In the genomic region with DNA sequence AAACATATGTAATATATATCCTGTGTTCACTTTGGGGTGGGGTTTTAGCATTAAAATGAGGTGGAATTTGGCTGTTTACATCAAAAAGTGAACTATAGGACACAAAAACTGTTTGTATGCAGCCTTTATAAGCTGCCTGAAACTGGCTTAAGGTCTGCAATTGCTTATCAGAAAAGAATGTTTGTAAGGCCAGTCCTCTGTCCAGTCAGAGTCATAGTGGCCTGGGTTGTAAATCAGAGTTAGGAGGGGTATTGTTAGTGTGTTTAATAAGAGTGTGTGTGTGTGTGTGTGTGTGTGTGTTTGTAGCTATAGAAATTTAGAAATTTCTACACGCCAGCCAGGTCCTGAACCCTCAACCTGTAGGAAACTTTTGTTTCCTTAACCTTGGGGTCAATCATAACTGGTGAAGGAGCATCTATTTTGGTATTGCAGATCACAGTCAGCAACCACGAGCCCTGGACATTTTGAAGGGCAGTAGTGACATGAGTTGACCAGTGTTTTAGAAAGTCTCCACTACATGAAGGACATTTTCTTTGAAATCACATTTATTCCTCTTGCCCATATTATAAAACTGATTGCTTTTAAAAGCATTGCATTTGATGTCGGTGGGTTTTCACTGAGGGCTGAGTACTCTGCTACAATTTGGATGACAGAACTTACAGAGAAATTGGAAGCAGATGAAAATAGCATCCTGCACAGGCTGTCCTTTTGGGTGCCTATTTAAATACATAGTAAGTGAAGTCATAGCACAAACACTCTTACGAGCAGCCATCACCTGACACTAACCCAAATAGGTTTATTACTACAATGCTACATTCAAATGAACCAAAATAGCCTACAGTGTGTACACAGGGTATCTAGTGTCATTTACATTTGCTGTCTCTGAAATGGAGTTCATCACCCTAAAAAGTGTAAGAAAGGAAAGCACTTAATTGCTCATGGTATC, we compare ENCODE assay signal across 18 cellular contexts. TPM values are rescaled to one million over a fixed set of nuclear protein-coding genes. Genes with fewer than 3 reads are reported as not detected.
DNase-seq lines count a peak whose midpoint lies in the region; ATAC-seq and TF ChIP-seq lines count a peak whose summit lies in the region.
"Had no signal": no experiment of that assay in that cellular context is flagged by ENCODE, and none has a peak within 500 bp of the region (broad histone marks: within the 10 kb centered on the region; RNA-seq: fewer than 3 reads in every experiment).

No MANE protein-coding gene starts in this region.

- 43 to 48% (median 46%) methylated on average over 4 of the region's 4 CpGs for WGBS in heart left ventricle, 4 donors

- H3K36me3 ChIP-seq in heart left ventricle (no peaks in the 10 kb centered on the region), gastrocnemius medialis (no peaks in the 10 kb centered on the region)
- H3K36me3 ChIP-seq: thyroid gland had no signal

- H3K9me3 Mint-ChIP-seq in endothelial cell (ENCODE audit: unreplicated experiment): no peaks in the 10 kb centered on the region

- ATAC-seq in heart left ventricle: peak; percentile 91 to 95 (median 93)
- ATAC-seq in gastrocnemius medialis: peak; percentile 93 to 97
- no peak for ATAC-seq in GM18861 (IDR thresholded peaks at IDR 0.05; ENCODE audit: unreplicated experiment)
- no peak for ATAC-seq in GM19328 (IDR thresholded peaks at IDR 0.05; ENCODE audit: unreplicated experiment)

- H3K27me3 ChIP-seq in heart left ventricle: no peaks in the 10 kb centered on the region
- no peaks in the 10 kb centered on the region for H3K27me3 ChIP-seq in gastrocnemius medialis
- H3K27me3 ChIP-seq: thyroid gland had no signal

- intact Hi-C loops in heart left ventricle (cut with DNase I): no loop called here
- intact Hi-C loops in gastrocnemius medialis (cut with DNase I; ENCODE audit: low total_unique reads): loop anchor here (5.0 kb wide), 3 partner anchors 86 to 881 kb away; a partner anchor contains a TSS

- no peaks in the 10 kb centered on the region for H3K9me3 ChIP-seq in heart left ventricle
- no peaks in the 10 kb centered on the region for H3K9me3 ChIP-seq in gastrocnemius medialis
- H3K9me3 ChIP-seq: thyroid gland had no signal

- no peak overlapping the region for H3K27ac Mint-ChIP-seq in endothelial cell (ENCODE audit: unreplicated experiment)

- H3K27ac ChIP-seq in heart left ventricle: peak overlapping the region; percentile 61 to 95 (median 79)
- peak overlapping the region; percentile 64 to 89 (median 86) for H3K27ac ChIP-seq in gastrocnemius medialis
- H3K27ac ChIP-seq: RWPE1, thyroid gland, VCaP had no signal

- H3K36me3 Mint-ChIP-seq in endothelial cell (ENCODE audit: low read depth, unreplicated experiment): no peaks in the 10 kb centered on the region

- H3K4me3 ChIP-seq in heart left ventricle (no peak overlapping the region), gastrocnemius medialis (no peak overlapping the region)
- H3K4me3 ChIP-seq: thyroid gland had no signal

- H3K4me1 Mint-ChIP-seq in endothelial cell (ENCODE audit: unreplicated experiment): no peaks in the 10 kb centered on the region

- no peak overlapping the region for H3K4me3 Mint-ChIP-seq in endothelial cell (ENCODE audit: unreplicated experiment)

- peaks cover 5% of the 10 kb centered on the region for H3K27me3 Mint-ChIP-seq in endothelial cell (ENCODE audit: unreplicated experiment)

- H3K4me1 ChIP-seq in heart left ventricle (peaks cover 0 to 35% (median 11%) of the 10 kb centered on the region in 12 donors), gastrocnemius medialis (peaks cover 42 to 59% of the 10 kb centered on the region in 2 donors)
- H3K4me1 ChIP-seq: thyroid gland had no signal

- no peak for TF ChIP-seq CTCF in heart left ventricle (IDR thresholded peaks at IDR 0.05)
- no peak for TF ChIP-seq CTCF in gastrocnemius medialis (IDR thresholded peaks at IDR 0.05 in 4 of 5, conservative IDR thresholded peaks at IDR 0.05 in 1 of 5)
- TF ChIP-seq CTCF in endothelial cell (IDR thresholded peaks at IDR 0.05; ENCODE audit: unreplicated experiment): no peak

- in situ Hi-C loops in gastrocnemius medialis (cut with MboI; ENCODE audit: low sequenced_read_pairs in 4 of 4): no loop called here

- DNase-seq in NCI-H1092 treated with DMSO at 0.1 percent for 48 hours (lab: John Stamatoyannopoulos, UW) (peak; percentile 22), NCI-H1092 (lab: John Stamatoyannopoulos, UW) (no peak), NCI-H510A treated with DMSO at 0.1 percent for 48 hours (lab: John Stamatoyannopoulos, UW) (peak; percentile 28), heart left ventricle (peak in 1 of 5 donors; percentile 40), gastrocnemius medialis (peak; percentile 24 to 48), endothelial cell (ENCODE audit: low spot score) (no peak)
- DNase-seq: 8988T; C1 segment of cervical spinal cord; DMS79 treated with DMSO at 0.1 percent for 48 hours; MM.1S; occipital lobe; stimulated activated CD4-positive, alpha-beta T cell treated with anti-CD3 and anti-CD28 coated beads, Interleukin-4, amount 100 ng/mL, for 4 hours; T-helper 1 cell; thyroid gland had no signal

- TF ChIP-seq POLR2A in heart left ventricle (IDR thresholded peaks at IDR 0.05): no peak
- TF ChIP-seq POLR2A in gastrocnemius medialis (IDR thresholded peaks at IDR 0.05): peak in 1 of 2 donors; percentile 20

RNA-seq across cellular contexts. Expression of a gene that starts 11.2 kb away (rescaled TPM):
- total RNA-seq in heart left ventricle (1 to 10 TPM; 1.2 to 8.0 (median 1.8) TPM), gastrocnemius medialis (1 to 10 TPM in 2 of 4 donors, under 1 TPM in 2; 0.15 to 2.0 (median 0.70) TPM), endothelial cell (ENCODE audit: unreplicated experiment) (6.7 TPM)
- under 1 TPM; 0.27 to 0.37 TPM for polyA plus RNA-seq in heart left ventricle

Comparison
In these comparisons a context has a peak if more than half of its experiments do, and no peak if none do; other contexts are left out.
1. DNase-seq: peak in NCI-H1092 treated with DMSO at 0.1 percent for 48 hours (single experiment), NCI-H510A treated with DMSO at 0.1 percent for 48 hours (single experiment) and gastrocnemius medialis (2 of 2); none in NCI-H1092 (single experiment) and endothelial cell (single experiment).
2. ATAC-seq: peak in heart left ventricle (4 of 4) and gastrocnemius medialis (2 of 2); none in GM18861 (single experiment) and GM19328 (single experiment).